In the genomic region with DNA sequence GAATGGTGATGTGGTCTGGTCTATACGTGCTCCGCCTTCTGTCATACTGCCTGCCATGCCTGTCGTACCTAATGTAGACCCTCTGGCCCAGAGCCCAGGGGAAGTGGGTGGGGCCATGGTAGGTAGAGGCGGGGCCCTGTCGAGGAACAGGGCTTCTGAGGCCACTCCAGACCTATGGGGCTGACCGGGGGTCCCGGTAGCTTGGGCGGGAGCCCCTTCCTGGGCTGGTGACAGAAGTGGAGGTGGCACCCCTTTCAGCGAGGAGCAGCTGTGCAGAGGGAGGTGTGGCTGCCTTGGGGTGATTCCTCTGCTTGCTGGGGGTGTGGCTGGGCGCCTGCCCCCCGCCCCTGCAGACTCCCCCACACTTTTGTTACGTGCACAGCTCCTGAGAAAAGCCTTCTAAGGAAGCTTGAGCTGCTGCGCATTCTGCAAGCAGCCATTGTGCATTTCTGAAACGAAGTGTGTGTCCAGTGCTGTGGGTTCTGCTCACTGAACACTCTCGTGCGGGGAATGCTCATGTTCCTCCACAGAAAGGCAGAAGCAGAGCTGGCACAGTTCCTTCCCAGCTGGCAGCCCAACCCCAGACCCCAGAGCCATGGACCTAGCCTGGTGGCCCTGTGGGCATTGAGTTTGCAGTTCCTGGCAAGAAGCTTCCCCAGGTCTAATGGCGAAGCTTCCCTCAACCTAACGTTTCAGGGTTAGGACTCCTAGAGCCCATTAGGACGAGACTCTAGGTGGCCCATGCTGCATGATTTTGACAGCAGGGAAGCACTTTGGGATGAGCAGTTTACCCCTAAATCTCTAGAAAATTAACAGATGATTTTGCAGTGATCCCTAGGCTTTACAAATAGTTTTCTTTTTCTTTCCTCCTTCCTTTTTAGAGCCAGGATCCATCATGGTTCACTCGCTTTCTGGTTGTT, we compare ENCODE assay signal across 1 cellular context.
TF ChIP-seq lines count a peak whose summit lies in the region.

No MANE protein-coding gene starts in this region.

TF ChIP-seq in K562, 482 proteins besides CTCF, POLR2A, EP300 and RAD21 (continued from another document):
- TF ChIP-seq ZBTB40 (IDR thresholded peaks at IDR 0.05), result no peak
- TF ChIP-seq ZBTB40 (CRISPR knock-in tag; IDR thresholded peaks at IDR 0.05), result no peak
- TF ChIP-seq KDM5B (IDR thresholded peaks at IDR 0.05; ENCODE audit: insufficient replicate concordance, low read depth, low read length), result no peak
